ENCODE assay signal across 3 cellular contexts in the genomic region with DNA sequence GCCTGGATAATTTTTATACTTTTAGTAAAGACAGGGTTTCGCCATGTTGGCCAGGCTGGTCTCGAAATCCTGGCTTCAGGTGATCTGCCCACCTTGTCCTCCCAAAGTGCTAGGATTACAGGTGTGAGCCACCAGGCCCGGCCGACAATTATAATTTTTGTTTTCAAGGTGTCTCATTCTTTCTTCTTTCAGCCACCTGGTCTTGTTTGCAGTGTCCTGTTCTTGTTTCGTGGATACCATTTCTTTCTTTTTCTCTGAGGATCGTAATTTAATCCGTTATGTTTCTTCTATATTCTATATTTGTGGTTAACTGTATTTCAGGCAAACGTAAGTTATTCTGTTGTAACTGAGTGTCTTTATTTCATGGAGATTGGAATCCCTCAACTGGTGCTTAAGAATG. TPM values are rescaled to one million over a fixed set of nuclear protein-coding genes. Genes with fewer than 3 reads are reported as not detected.
"Had no signal": no experiment of that assay in that cellular context is flagged by ENCODE, and none has a peak within 500 bp of the region (broad histone marks: within the 10 kb centered on the region; RNA-seq: fewer than 3 reads in every experiment).

No MANE protein-coding gene starts in this region.

- DNase-seq: GDM1, GF-D8 had no signal

- H3K4me3 ChIP-seq: GM12878 had no signal

RNA-seq across cellular contexts. Expression of a gene that starts 51.6 kb away (rescaled TPM):
- total RNA-seq: GM12878 had no signal
